14 cellular contexts compared by ENCODE assay signal in the genomic region with DNA sequence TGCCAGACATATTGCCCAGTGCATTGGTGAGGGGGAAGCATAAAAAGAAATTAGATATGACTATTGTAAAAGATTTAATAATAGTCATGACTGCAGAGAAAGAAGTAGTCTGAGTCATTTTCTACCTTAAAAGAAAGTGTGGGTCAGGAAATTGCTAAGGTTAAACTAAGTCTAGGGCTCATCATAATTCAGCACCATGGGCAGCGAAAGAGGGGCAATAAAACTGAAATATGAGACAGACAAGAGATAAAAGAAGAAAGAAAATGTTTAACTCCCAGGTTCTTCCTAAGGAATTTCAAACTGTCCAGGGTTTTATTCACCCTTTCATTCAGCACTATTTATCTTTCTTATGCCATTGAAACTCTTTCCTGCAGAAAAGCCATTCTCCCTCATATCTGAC.
"Had no signal": no experiment of that assay in that cellular context is flagged by ENCODE, and none has a peak within 500 bp of the region (broad histone marks: within the 10 kb centered on the region; RNA-seq: fewer than 3 reads in every experiment).

No MANE protein-coding gene starts in this region.

- H3K9me3 ChIP-seq: colonic mucosa, transverse colon had no signal

- H3K36me3 ChIP-seq: colonic mucosa, gastroesophageal sphincter, heart right ventricle, left lung, transverse colon had no signal

- H3K4me1 ChIP-seq: colonic mucosa, gastroesophageal sphincter, heart right ventricle, left lung, transverse colon had no signal

- DNase-seq: activated CD4-positive, CD25-positive, alpha-beta regulatory T cell treated with anti-CD3 and anti-CD28 coated beads, Interleukin-2, amount 50 U/mL, for 72 hours; activated naive CD4-positive, alpha-beta T cell; activated naive CD8-positive, alpha-beta T cell treated with anti-CD3 and anti-CD28 coated beads, Interleukin-2, amount 10 ng/mL, durations not matched to agents 7 days and 5 days; central memory CD4-positive, alpha-beta T cell; colonic mucosa; heart right ventricle; islet precursor cell; left lung; nucleus accumbens; small intestine; stimulated activated CD4-positive, alpha-beta T cell treated with anti-CD3 and anti-CD28 coated beads, Interleukin-4, amount 100 ng/mL, for 24 hours; stimulated activated naive CD4-positive, alpha-beta T cell treated with Interleukin-2 at 50 U/mL for 16 hours; transverse colon had no signal

- H3K27me3 ChIP-seq: colonic mucosa, gastroesophageal sphincter, heart right ventricle, left lung, transverse colon had no signal

- H3K4me3 ChIP-seq: colonic mucosa, gastroesophageal sphincter, heart right ventricle, left lung, transverse colon had no signal

- H3K27ac ChIP-seq: colonic mucosa, gastroesophageal sphincter, heart right ventricle, left lung, transverse colon had no signal
